In the genomic region with DNA sequence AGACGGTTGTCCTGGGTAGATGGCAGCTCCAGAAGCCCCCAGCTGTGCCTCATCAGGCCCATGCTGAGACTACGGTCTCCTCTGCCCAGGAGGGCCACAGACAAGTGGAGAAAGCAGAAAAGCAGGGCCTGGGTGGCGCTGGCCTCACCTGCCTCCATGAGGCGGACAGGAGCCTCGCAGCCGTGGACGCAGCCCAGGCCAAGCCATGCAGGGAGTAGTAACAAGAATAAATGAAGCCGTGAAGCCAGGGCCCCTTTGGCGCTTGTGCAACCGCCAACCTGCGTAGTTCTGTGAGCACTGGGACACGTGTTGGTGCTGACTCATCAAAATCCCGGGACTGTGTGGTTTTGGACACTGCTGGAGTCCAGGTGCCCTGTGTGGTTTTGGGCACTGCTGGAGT, we compare ENCODE assay signal across 1 cellular context.
TF ChIP-seq lines count a peak whose summit lies in the region.

No MANE protein-coding gene starts in this region.

TF ChIP-seq in K562, 482 proteins besides CTCF, POLR2A, EP300 and RAD21 (continued from another document):
- TF ChIP-seq, protein P1, sequence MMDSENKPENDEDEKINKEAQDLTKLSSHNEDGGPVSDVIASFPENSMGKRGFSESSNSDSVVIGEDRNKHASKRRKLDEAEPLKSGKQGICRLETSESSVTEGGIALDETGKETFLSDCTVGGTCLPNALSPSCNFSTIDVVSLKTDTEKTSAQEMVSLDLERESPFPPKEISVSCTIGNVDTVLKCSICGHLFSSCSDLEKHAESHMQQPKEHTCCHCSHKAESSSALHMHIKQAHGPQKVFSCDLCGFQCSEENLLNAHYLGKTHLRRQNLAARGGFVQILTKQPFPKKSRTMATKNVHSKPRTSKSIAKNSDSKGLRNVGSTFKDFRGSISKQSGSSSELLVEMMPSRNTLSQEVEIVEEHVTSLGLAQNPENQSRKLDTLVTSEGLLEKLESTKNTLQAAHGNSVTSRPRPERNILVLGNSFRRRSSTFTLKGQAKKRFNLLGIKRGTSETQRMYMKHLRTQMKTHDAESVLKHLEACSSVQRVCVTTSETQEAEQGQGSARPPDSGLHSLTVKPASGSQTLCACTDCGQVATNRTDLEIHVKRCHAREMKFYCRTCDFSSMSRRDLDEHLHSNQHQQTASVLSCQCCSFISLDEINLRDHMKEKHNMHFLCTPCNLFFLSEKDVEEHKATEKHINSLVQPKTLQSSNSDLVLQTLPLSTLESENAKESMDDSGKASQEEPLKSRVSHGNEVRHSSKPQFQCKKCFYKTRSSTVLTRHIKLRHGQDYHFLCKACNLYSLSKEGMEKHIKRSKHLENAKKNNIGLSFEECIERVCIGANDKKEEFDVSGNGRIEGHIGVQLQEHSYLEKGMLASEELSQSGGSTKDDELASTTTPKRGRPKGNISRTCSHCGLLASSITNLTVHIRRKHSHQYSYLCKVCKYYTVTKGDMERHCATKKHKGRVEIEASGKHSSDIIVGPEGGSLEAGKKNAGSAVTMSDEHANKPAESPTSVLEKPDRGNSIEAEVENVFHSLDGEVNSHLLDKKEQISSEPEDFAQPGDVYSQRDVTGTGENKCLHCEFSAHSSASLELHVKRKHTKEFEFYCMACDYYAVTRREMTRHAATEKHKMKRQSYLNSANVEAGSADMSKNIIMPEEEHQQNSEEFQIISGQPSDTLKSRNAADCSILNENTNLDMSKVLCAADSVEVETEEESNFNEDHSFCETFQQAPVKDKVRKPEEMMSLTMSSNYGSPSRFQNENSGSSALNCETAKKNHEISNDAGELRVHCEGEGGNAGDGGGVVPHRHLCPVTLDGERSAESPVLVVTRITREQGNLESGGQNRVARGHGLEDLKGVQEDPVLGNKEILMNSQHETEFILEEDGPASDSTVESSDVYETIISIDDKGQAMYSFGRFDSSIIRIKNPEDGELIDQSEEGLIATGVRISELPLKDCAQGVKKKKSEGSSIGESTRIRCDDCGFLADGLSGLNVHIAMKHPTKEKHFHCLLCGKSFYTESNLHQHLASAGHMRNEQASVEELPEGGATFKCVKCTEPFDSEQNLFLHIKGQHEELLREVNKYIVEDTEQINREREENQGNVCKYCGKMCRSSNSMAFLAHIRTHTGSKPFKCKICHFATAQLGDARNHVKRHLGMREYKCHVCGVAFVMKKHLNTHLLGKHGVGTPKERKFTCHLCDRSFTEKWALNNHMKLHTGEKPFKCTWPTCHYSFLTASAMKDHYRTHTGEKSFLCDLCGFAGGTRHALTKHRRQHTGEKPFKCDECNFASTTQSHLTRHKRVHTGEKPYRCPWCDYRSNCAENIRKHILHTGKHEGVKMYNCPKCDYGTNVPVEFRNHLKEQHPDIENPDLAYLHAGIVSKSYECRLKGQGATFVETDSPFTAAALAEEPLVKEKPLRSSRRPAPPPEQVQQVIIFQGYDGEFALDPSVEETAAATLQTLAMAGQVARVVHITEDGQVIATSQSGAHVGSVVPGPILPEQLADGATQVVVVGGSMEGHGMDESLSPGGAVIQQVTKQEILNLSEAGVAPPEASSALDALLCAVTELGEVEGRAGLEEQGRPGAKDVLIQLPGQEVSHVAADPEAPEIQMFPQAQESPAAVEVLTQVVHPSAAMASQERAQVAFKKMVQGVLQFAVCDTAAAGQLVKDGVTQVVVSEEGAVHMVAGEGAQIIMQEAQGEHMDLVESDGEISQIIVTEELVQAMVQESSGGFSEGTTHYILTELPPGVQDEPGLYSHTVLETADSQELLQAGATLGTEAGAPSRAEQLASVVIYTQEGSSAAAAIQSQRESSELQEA (IDR thresholded peaks at IDR 0.05; ENCODE audit: low read depth) = no peak
- TF ChIP-seq SP1 (CRISPR knock-in tag; IDR thresholded peaks at IDR 0.05) = no peak
- TF ChIP-seq ZNF316 (IDR thresholded peaks at IDR 0.05) = peak; percentile 97
- no peak for TF ChIP-seq STAT5A (IDR thresholded peaks at IDR 0.05; ENCODE audit: borderline replicate concordance, low read length)
- no peak for TF ChIP-seq ETS2 (tag; IDR thresholded peaks at IDR 0.05; ENCODE audit: borderline replicate concordance, poor library complexity, severe bottlenecking)
- no peak for TF ChIP-seq ZBTB7A (IDR thresholded peaks at IDR 0.05; ENCODE audit: borderline replicate concordance, control insufficient read depth, low read depth, low read length)
- TF ChIP-seq, protein P2, sequence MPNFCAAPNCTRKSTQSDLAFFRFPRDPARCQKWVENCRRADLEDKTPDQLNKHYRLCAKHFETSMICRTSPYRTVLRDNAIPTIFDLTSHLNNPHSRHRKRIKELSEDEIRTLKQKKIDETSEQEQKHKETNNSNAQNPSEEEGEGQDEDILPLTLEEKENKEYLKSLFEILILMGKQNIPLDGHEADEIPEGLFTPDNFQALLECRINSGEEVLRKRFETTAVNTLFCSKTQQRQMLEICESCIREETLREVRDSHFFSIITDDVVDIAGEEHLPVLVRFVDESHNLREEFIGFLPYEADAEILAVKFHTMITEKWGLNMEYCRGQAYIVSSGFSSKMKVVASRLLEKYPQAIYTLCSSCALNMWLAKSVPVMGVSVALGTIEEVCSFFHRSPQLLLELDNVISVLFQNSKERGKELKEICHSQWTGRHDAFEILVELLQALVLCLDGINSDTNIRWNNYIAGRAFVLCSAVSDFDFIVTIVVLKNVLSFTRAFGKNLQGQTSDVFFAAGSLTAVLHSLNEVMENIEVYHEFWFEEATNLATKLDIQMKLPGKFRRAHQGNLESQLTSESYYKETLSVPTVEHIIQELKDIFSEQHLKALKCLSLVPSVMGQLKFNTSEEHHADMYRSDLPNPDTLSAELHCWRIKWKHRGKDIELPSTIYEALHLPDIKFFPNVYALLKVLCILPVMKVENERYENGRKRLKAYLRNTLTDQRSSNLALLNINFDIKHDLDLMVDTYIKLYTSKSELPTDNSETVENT (CRISPR knock-in tag; IDR thresholded peaks at IDR 0.05) = no peak
- TF ChIP-seq L3MBTL2 (IDR thresholded peaks at IDR 0.05) = peak; percentile 91
- TF ChIP-seq, protein P3, sequence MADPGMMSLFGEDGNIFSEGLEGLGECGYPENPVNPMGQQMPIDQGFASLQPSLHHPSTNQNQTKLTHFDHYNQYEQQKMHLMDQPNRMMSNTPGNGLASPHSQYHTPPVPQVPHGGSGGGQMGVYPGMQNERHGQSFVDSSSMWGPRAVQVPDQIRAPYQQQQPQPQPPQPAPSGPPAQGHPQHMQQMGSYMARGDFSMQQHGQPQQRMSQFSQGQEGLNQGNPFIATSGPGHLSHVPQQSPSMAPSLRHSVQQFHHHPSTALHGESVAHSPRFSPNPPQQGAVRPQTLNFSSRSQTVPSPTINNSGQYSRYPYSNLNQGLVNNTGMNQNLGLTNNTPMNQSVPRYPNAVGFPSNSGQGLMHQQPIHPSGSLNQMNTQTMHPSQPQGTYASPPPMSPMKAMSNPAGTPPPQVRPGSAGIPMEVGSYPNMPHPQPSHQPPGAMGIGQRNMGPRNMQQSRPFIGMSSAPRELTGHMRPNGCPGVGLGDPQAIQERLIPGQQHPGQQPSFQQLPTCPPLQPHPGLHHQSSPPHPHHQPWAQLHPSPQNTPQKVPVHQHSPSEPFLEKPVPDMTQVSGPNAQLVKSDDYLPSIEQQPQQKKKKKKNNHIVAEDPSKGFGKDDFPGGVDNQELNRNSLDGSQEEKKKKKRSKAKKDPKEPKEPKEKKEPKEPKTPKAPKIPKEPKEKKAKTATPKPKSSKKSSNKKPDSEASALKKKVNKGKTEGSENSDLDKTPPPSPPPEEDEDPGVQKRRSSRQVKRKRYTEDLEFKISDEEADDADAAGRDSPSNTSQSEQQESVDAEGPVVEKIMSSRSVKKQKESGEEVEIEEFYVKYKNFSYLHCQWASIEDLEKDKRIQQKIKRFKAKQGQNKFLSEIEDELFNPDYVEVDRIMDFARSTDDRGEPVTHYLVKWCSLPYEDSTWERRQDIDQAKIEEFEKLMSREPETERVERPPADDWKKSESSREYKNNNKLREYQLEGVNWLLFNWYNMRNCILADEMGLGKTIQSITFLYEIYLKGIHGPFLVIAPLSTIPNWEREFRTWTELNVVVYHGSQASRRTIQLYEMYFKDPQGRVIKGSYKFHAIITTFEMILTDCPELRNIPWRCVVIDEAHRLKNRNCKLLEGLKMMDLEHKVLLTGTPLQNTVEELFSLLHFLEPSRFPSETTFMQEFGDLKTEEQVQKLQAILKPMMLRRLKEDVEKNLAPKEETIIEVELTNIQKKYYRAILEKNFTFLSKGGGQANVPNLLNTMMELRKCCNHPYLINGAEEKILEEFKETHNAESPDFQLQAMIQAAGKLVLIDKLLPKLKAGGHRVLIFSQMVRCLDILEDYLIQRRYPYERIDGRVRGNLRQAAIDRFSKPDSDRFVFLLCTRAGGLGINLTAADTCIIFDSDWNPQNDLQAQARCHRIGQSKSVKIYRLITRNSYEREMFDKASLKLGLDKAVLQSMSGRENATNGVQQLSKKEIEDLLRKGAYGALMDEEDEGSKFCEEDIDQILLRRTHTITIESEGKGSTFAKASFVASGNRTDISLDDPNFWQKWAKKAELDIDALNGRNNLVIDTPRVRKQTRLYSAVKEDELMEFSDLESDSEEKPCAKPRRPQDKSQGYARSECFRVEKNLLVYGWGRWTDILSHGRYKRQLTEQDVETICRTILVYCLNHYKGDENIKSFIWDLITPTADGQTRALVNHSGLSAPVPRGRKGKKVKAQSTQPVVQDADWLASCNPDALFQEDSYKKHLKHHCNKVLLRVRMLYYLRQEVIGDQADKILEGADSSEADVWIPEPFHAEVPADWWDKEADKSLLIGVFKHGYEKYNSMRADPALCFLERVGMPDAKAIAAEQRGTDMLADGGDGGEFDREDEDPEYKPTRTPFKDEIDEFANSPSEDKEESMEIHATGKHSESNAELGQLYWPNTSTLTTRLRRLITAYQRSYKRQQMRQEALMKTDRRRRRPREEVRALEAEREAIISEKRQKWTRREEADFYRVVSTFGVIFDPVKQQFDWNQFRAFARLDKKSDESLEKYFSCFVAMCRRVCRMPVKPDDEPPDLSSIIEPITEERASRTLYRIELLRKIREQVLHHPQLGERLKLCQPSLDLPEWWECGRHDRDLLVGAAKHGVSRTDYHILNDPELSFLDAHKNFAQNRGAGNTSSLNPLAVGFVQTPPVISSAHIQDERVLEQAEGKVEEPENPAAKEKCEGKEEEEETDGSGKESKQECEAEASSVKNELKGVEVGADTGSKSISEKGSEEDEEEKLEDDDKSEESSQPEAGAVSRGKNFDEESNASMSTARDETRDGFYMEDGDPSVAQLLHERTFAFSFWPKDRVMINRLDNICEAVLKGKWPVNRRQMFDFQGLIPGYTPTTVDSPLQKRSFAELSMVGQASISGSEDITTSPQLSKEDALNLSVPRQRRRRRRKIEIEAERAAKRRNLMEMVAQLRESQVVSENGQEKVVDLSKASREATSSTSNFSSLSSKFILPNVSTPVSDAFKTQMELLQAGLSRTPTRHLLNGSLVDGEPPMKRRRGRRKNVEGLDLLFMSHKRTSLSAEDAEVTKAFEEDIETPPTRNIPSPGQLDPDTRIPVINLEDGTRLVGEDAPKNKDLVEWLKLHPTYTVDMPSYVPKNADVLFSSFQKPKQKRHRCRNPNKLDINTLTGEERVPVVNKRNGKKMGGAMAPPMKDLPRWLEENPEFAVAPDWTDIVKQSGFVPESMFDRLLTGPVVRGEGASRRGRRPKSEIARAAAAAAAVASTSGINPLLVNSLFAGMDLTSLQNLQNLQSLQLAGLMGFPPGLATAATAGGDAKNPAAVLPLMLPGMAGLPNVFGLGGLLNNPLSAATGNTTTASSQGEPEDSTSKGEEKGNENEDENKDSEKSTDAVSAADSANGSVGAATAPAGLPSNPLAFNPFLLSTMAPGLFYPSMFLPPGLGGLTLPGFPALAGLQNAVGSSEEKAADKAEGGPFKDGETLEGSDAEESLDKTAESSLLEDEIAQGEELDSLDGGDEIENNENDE (IDR thresholded peaks at IDR 0.05; ENCODE audit: low read depth, low read length) = no peak
- TF ChIP-seq, protein P4, sequence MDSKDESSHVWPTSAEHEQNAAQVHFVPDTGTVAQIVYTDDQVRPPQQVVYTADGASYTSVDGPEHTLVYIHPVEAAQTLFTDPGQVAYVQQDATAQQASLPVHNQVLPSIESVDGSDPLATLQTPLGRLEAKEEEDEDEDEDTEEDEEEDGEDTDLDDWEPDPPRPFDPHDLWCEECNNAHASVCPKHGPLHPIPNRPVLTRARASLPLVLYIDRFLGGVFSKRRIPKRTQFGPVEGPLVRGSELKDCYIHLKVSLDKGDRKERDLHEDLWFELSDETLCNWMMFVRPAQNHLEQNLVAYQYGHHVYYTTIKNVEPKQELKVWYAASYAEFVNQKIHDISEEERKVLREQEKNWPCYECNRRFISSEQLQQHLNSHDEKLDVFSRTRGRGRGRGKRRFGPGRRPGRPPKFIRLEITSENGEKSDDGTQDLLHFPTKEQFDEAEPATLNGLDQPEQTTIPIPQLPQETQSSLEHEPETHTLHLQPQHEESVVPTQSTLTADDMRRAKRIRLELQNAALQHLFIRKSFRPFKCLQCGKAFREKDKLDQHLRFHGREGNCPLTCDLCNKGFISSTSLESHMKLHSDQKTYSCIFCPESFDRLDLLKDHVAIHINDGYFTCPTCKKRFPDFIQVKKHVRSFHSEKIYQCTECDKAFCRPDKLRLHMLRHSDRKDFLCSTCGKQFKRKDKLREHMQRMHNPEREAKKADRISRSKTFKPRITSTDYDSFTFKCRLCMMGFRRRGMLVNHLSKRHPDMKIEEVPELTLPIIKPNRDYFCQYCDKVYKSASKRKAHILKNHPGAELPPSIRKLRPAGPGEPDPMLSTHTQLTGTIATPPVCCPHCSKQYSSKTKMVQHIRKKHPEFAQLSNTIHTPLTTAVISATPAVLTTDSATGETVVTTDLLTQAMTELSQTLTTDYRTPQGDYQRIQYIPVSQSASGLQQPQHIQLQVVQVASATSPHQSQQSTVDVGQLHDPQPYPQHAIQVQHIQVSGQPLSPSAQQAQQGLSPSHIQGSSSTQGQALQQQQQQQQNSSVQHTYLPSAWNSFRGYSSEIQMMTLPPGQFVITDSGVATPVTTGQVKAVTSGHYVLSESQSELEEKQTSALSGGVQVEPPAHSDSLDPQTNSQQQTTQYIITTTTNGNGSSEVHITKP (IDR thresholded peaks at IDR 0.05; ENCODE audit: partially characterized antibody) = no peak
- no peak for TF ChIP-seq MYC (IDR thresholded peaks at IDR 0.05; ENCODE audit: low read depth, low read length)
- no peak for TF ChIP-seq MYC (CRISPR knock-in tag; IDR thresholded peaks at IDR 0.05; ENCODE audit: borderline replicate concordance, low read depth)
